Comparison of ENCODE assay signal across 18 cellular contexts in genomic region chr22:40376149-40376548, GRCh38. TPM values are rescaled to one million over a fixed set of nuclear protein-coding genes. Genes with fewer than 3 reads are reported as not detected.
DNase-seq lines count a peak whose midpoint lies in the region; ATAC-seq, FAIRE-seq and TF ChIP-seq lines count a peak whose summit lies in the region.
"Had no signal": no experiment of that assay in that cellular context is flagged by ENCODE, and none has a peak within 500 bp of the region (broad histone marks: within the 10 kb centered on the region; RNA-seq: fewer than 3 reads in every experiment).

No MANE protein-coding gene starts in this region.

- no peak overlapping the region for H3K4me3 Mint-ChIP-seq in Caco-2 (ENCODE audit: unreplicated experiment)
- H3K4me3 Mint-ChIP-seq: HFFc6 had no signal

- peak; percentile 40 for FAIRE-seq in GM12892 (lab: Jason Lieb, UNC)
- FAIRE-seq: D721Med, G401.6 had no signal

- TF ChIP-seq EP300 in sigmoid colon (IDR thresholded peaks at IDR 0.05), result no peak

- peaks cover 7% of the 10 kb centered on the region for H3K4me1 Mint-ChIP-seq in Caco-2 (ENCODE audit: low read depth, unreplicated experiment)

- H3K27ac ChIP-seq in Peyer's patch, result no peak overlapping the region
- H3K27ac ChIP-seq in lung (ENCODE audit: low read depth in 1 of 2, low read length in 1 of 2), result no peak overlapping the region
- H3K27ac ChIP-seq in upper lobe of right lung, result no peak overlapping the region
- no peak overlapping the region for H3K27ac ChIP-seq in sigmoid colon

- no peak overlapping the region for H3K27ac Mint-ChIP-seq in Caco-2 (ENCODE audit: unreplicated experiment)
- H3K27ac Mint-ChIP-seq: CD4-positive, CD25-positive, alpha-beta regulatory T cell; HFFc6 had no signal

- POLR2A ChIA-PET in Caco-2 (lab: Charles Lee), result no interaction called here

- H3K9me3 ChIP-seq in Peyer's patch (no peaks in the 10 kb centered on the region), lung (ENCODE audit: control insufficient read depth in 2 of 2, insufficient read depth in 1 of 2, low read length in 1 of 2) (no peaks in the 10 kb centered on the region), upper lobe of right lung (no peaks in the 10 kb centered on the region), Caco-2 (no peaks in the 10 kb centered on the region), sigmoid colon (no peaks in the 10 kb centered on the region)

- H3K36me3 ChIP-seq in Peyer's patch (no peaks in the 10 kb centered on the region), lung (ENCODE audit: control insufficient read depth in 2 of 2, insufficient read depth in 2 of 2, low read length in 2 of 2) (no peaks in the 10 kb centered on the region), upper lobe of right lung (peaks cover 6% of the 10 kb centered on the region), Caco-2 (ENCODE audit: control insufficient read depth, insufficient read depth, low read length) (no peaks in the 10 kb centered on the region), sigmoid colon (no peaks in the 10 kb centered on the region)

- intact Hi-C loops in upper lobe of right lung (cut with DNase I), result no loop called here
- intact Hi-C loops in Caco-2 (cut with micrococcal nuclease; ENCODE audit: unreplicated experiment), result no loop called here
- intact Hi-C loops in sigmoid colon (cut with DNase I), result no loop called here

- CTCF ChIA-PET in Caco-2 (lab: Charles Lee), result no interaction called here

- TF ChIP-seq CTCF in Peyer's patch (IDR thresholded peaks at IDR 0.05) (no peak), lung (IDR thresholded peaks at IDR 0.05; ENCODE audit: control extremely low read depth, extremely low read depth) (no peak), upper lobe of right lung (IDR thresholded peaks at IDR 0.05) (no peak), Caco-2 (IDR thresholded peaks at IDR 0.05; ENCODE audit: insufficient read depth in 1 of 2, low read depth in 1 of 2, low read length in 1 of 2, severe bottlenecking in 1 of 2, unreplicated experiment in 1 of 2) (no peak), sigmoid colon (IDR thresholded peaks at IDR 0.05) (no peak)

- BruUV-seq in Caco-2 (replicated peaks; lab: Mats Ljungman, UMichigan), result no TSS peak

- H3K4me3 ChIP-seq in Peyer's patch (no peak overlapping the region), lung (no peak overlapping the region), upper lobe of right lung (no peak overlapping the region), Caco-2 (ENCODE audit: low read depth, low read length) (no peak overlapping the region), sigmoid colon (no peak overlapping the region)

- ATAC-seq in lung (ENCODE audit: insufficient read depth, low FRiP score), result peak; percentile 53
- peak; percentile 87 for ATAC-seq in upper lobe of right lung

- H3K27me3 ChIP-seq in Peyer's patch (no peaks in the 10 kb centered on the region), lung (ENCODE audit: control insufficient read depth, insufficient read depth) (no peaks in the 10 kb centered on the region), upper lobe of right lung (no peaks in the 10 kb centered on the region), Caco-2 (replicated peaks; ENCODE audit: control insufficient read depth, insufficient read depth, low read length) (no peaks in the 10 kb centered on the region), sigmoid colon (no peaks in the 10 kb centered on the region)

- peaks cover 16% of the 10 kb centered on the region for H3K36me3 Mint-ChIP-seq in Caco-2 (ENCODE audit: insufficient read depth, unreplicated experiment)

- H3K27me3 Mint-ChIP-seq in Caco-2 (ENCODE audit: insufficient read depth, unreplicated experiment), result no peaks in the 10 kb centered on the region
- H3K27me3 Mint-ChIP-seq: CD4-positive, CD25-positive, alpha-beta regulatory T cell had no signal

- TF ChIP-seq POLR2A in GM12892 (IDR thresholded peaks at IDR 0.05; ENCODE audit: low read depth, low read length) (no peak), Peyer's patch (IDR thresholded peaks at IDR 0.05) (no peak), sigmoid colon (IDR thresholded peaks at IDR 0.05) (no peak)

- no peaks in the 10 kb centered on the region for H3K9me3 Mint-ChIP-seq in Caco-2 (ENCODE audit: unreplicated experiment)
- H3K9me3 Mint-ChIP-seq: CD4-positive, CD25-positive, alpha-beta regulatory T cell; HFFc6 had no signal

- DNase-seq in GM12892 (ENCODE audit: insufficient read length), result no peak
- peak in 2 of 3 donors; percentile 42 to 52 for DNase-seq in Peyer's patch
- peak; percentile 65 for DNase-seq in lung (ENCODE audit: low spot score)
- no peak for DNase-seq in upper lobe of right lung
- no peak for DNase-seq in stimulated activated naive CD4-positive, alpha-beta T cell (lab: John Stamatoyannopoulos, UW)
- DNase-seq in Caco-2, result no peak
- DNase-seq in sigmoid colon, result no peak
- DNase-seq: CD4-positive, CD25-positive, alpha-beta regulatory T cell; DMS79 treated with DMSO at 0.1 percent for 48 hours; HFFc6; KG1; NCI-H1048; NCI-H146; NCI-H226; NCI-H524 treated with DMSO at 0.1 percent for 48 hours; SHP77 had no signal

- H3K4me1 ChIP-seq in Peyer's patch (peaks cover 0 to 12% (median 0%) of the 10 kb centered on the region in 4 donors), lung (ENCODE audit: control insufficient read depth in 2 of 2, insufficient read depth in 2 of 2, low read length in 2 of 2) (peaks cover 1 to 6% of the 10 kb centered on the region in 2 donors), upper lobe of right lung (no peaks in the 10 kb centered on the region), Caco-2 (no peaks in the 10 kb centered on the region), sigmoid colon (peaks cover 0 to 24% (median 13%) of the 10 kb centered on the region in 4 donors)

- WGBS in lung, 2 donors, result 68 to 80% methylated on average over 5 of the region's 5 CpGs
- 69 to 87% methylated on average over 5 of the region's 5 CpGs for WGBS in sigmoid colon, 2 donors

RNA-seq across cellular contexts. Expression of gene SGSM3, which starts 5.8 kb away (rescaled TPM):
- polyA plus RNA-seq in GM12892 (2012; ENCODE audit: missing spikeins), result 48.3 TPM
- 100 to 1,000 TPM in 3 of 4 donors, 10 to 100 TPM in 1; 82.0 to 268 (median 159) TPM for total RNA-seq in Peyer's patch
- 10 to 100 TPM; 67.2 to 83.8 TPM for total RNA-seq in lung
- 10 to 100 TPM; 68.2 to 81.7 TPM for polyA plus RNA-seq in lung
- 77.6 TPM for total RNA-seq in upper lobe of right lung
- total RNA-seq in Caco-2 (2022), result 51.4 and 56.5 TPM in 2 replicates
- total RNA-seq in sigmoid colon, result 10 to 100 TPM; 27.0 to 51.2 (median 32.9) TPM
- polyA plus RNA-seq in sigmoid colon, result 100 to 1,000 TPM; 102 to 119 (median 113) TPM

RNA-seq across cellular contexts. Expression of gene ADSL, which starts 29.8 kb away (rescaled TPM):
- 142 TPM for polyA plus RNA-seq in GM12892 (2012; ENCODE audit: missing spikeins)
- total RNA-seq in Peyer's patch (100 to 1,000 TPM in 1 of 4 donors, 10 to 100 TPM in 3; 32.2 to 163 (median 37.4) TPM), lung (10 to 100 TPM; 41.2 to 44.7 TPM), upper lobe of right lung (38.7 TPM), Caco-2 (2022) (120 and 123 TPM in 2 replicates), sigmoid colon (100 to 1,000 TPM in 2 of 4 donors, 10 to 100 TPM in 2; 86.7 to 469 (median 111) TPM)
- polyA plus RNA-seq in lung (10 to 100 TPM; 35.2 to 62.9 TPM), sigmoid colon (10 to 100 TPM; 34.0 to 55.0 (median 34.8) TPM)

Comparison
In these comparisons a context has a peak if more than half of its experiments do, and no peak if none do; other contexts are left out.
1. DNase-seq: peak in Peyer's patch (2 of 3) and lung (single experiment); none in GM12892 (single experiment), upper lobe of right lung (single experiment), stimulated activated naive CD4-positive, alpha-beta T cell (0 of 6), Caco-2 (0 of 2) and sigmoid colon (single experiment).